ENCODE assay signal across 8 cellular contexts in genomic region chr19:2016041-2016807, GRCh38. TPM values are rescaled to one million over a fixed set of nuclear protein-coding genes. Genes with fewer than 3 reads are reported as not detected.
A peak's percentile ranks its signal among the peaks of the same experiment; 100 is the strongest.
DNase-seq lines count a peak whose midpoint lies in the region; ATAC-seq and TF ChIP-seq lines count a peak whose summit lies in the region.

No MANE protein-coding gene starts in this region.

- H3K36me3 Mint-ChIP-seq in dendritic cell treated with granulocyte-macrophage colony-stimulating factor and Interleukin-4, amounts not matched to agents 40 ng/mL and 50 ng/mL, for 4 days (ENCODE audit: low read depth) = peaks cover 16% of the 10 kb centered on the region

- peak overlapping the region; percentile 47 for H3K27ac Mint-ChIP-seq in dendritic cell treated with granulocyte-macrophage colony-stimulating factor and Interleukin-4, amounts not matched to agents 40 ng/mL and 50 ng/mL, for 4 days

- peak overlapping the region; percentile 61 for H3K4me3 Mint-ChIP-seq in dendritic cell treated with granulocyte-macrophage colony-stimulating factor and Interleukin-4, amounts not matched to agents 40 ng/mL and 50 ng/mL, for 4 days

- WGBS in liver = 80% methylated on average over 23 of the region's 23 CpGs

- no peak overlapping the region for H3K9ac ChIP-seq in liver (ENCODE audit: low read depth in 1 of 2, low read length in 2 of 2)

- DNase-seq in GM12864 (ENCODE audit: low read depth) = peak; percentile 63
- DNase-seq in NCI-H2171 (lab: John Stamatoyannopoulos, UW) = peak; percentile 79
- peak; percentile 81 for DNase-seq in WERI-Rb-1
- peak; percentile 31 for DNase-seq in stimulated activated CD8-positive, alpha-beta memory T cell treated with anti-CD3 and anti-CD28 coated beads, Interleukin-4, amount 100 ng/mL, for 24 hours (ENCODE audit: low read depth)

- no peaks in the 10 kb centered on the region for H3K27me3 Mint-ChIP-seq in dendritic cell treated with granulocyte-macrophage colony-stimulating factor and Interleukin-4, amounts not matched to agents 40 ng/mL and 50 ng/mL, for 4 days

- no peaks in the 10 kb centered on the region for H3K9me3 ChIP-seq in WERI-Rb-1 (ENCODE audit: severe bottlenecking)
- H3K9me3 ChIP-seq in liver (ENCODE audit: control insufficient read depth in 4 of 4, low read length in 3 of 4) = no peaks in the 10 kb centered on the region

- H3K4me3 ChIP-seq in GM12864 (ENCODE audit: low read depth, low read length) (peak overlapping the region; percentile 54), WERI-Rb-1 (ENCODE audit: low read depth, low read length) (peak overlapping the region; percentile 36), liver (ENCODE audit: low read depth in 1 of 3, low read length in 3 of 3) (peak overlapping the region in 1 of 3 donors; percentile 92)

- no peak for TF ChIP-seq RAD21 in liver (IDR thresholded peaks at IDR 0.05)

- no peaks in the 10 kb centered on the region for H3K9me3 Mint-ChIP-seq in dendritic cell treated with granulocyte-macrophage colony-stimulating factor and Interleukin-4, amounts not matched to agents 40 ng/mL and 50 ng/mL, for 4 days

- TF ChIP-seq CTCF in 22Rv1 (IDR thresholded peaks at IDR 0.05) = no peak
- TF ChIP-seq CTCF in GM12864 (IDR thresholded peaks at IDR 0.05; ENCODE audit: low read depth, low read length, missing control alignments) = no peak
- TF ChIP-seq CTCF in WERI-Rb-1 (IDR thresholded peaks at IDR 0.05; ENCODE audit: low read depth, low read length) = no peak
- no peak for TF ChIP-seq CTCF in liver (IDR thresholded peaks at IDR 0.05; ENCODE audit: low read depth, low read length, missing input control)

- H3K27me3 ChIP-seq in WERI-Rb-1 (ENCODE audit: insufficient read depth, low read depth, severe bottlenecking) = no peaks in the 10 kb centered on the region
- H3K27me3 ChIP-seq in liver (ENCODE audit: control insufficient read depth in 4 of 4, insufficient read depth in 4 of 4, low read length in 3 of 4) = no peaks in the 10 kb centered on the region

- H3K27ac ChIP-seq in 22Rv1 (peak overlapping the region; percentile 58), WERI-Rb-1 (peak overlapping the region; percentile 41; the same call in 1 of the 2 replicates), liver (ENCODE audit: low read depth in 1 of 2, low read length in 2 of 2) (peak overlapping the region; percentile 35 to 46)

- H3K36me3 ChIP-seq in WERI-Rb-1 (peaks cover 10% of the 10 kb centered on the region; the same call in 1 of the 2 replicates), liver (ENCODE audit: control insufficient read depth in 4 of 4, insufficient read depth in 3 of 4, low read depth in 1 of 4, low read length in 3 of 4) (peaks cover 0 to 2% (median 0%) of the 10 kb centered on the region in 4 donors)

- peaks cover 46% of the 10 kb centered on the region for H3K4me1 Mint-ChIP-seq in dendritic cell treated with granulocyte-macrophage colony-stimulating factor and Interleukin-4, amounts not matched to agents 40 ng/mL and 50 ng/mL, for 4 days (ENCODE audit: low read depth)

- intact Hi-C loops in dendritic cell treated with granulocyte-macrophage colony-stimulating factor and Interleukin-4, amounts not matched to agents 40 ng/mL and 50 ng/mL, for 4 days (cut with micrococcal nuclease) = loop anchor here (5.0 to 10.0 kb wide), 3 partner anchors 36 to 136 kb away; partner anchors contain the start of genes ABHD17A, AP3D1 and MKNK2

- peaks cover 4 to 14% (median 5%) of the 10 kb centered on the region in 4 donors for H3K4me1 ChIP-seq in liver (ENCODE audit: control insufficient read depth in 4 of 4, insufficient read depth in 4 of 4, low read length in 3 of 4)

- ATAC-seq in HG03159 (IDR thresholded peaks at IDR 0.05; ENCODE audit: unreplicated experiment) = no peak

TF ChIP-seq in liver, 16 proteins besides CTCF, POLR2A, EP300 and RAD21:
- TF ChIP-seq HNF4A (conservative IDR thresholded peaks at IDR 0.05) (peak; percentile 13 to 26), ZBTB33 (IDR thresholded peaks at IDR 0.05) (no peak), EGR1 (IDR thresholded peaks at IDR 0.05; ENCODE audit: low read depth in 2 of 2) (no peak)
- TF ChIP-seq, protein P1, sequence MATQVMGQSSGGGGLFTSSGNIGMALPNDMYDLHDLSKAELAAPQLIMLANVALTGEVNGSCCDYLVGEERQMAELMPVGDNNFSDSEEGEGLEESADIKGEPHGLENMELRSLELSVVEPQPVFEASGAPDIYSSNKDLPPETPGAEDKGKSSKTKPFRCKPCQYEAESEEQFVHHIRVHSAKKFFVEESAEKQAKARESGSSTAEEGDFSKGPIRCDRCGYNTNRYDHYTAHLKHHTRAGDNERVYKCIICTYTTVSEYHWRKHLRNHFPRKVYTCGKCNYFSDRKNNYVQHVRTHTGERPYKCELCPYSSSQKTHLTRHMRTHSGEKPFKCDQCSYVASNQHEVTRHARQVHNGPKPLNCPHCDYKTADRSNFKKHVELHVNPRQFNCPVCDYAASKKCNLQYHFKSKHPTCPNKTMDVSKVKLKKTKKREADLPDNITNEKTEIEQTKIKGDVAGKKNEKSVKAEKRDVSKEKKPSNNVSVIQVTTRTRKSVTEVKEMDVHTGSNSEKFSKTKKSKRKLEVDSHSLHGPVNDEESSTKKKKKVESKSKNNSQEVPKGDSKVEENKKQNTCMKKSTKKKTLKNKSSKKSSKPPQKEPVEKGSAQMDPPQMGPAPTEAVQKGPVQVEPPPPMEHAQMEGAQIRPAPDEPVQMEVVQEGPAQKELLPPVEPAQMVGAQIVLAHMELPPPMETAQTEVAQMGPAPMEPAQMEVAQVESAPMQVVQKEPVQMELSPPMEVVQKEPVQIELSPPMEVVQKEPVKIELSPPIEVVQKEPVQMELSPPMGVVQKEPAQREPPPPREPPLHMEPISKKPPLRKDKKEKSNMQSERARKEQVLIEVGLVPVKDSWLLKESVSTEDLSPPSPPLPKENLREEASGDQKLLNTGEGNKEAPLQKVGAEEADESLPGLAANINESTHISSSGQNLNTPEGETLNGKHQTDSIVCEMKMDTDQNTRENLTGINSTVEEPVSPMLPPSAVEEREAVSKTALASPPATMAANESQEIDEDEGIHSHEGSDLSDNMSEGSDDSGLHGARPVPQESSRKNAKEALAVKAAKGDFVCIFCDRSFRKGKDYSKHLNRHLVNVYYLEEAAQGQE (IDR thresholded peaks at IDR 0.05) = no peak
TF ChIP-seq in liver: peak in this region for 1.

RNA-seq across cellular contexts. Expression of gene BTBD2, which starts 0.7 kb away (rescaled TPM):
- 10 to 100 TPM; 19.5 to 20.9 TPM for total RNA-seq in liver
- 10 to 100 TPM in 1 of 2 donors, 1 to 10 TPM in 1; 7.4 to 25.1 TPM for polyA plus RNA-seq in liver

RNA-seq across cellular contexts. Expression of gene MKNK2, which starts 34.8 kb away (rescaled TPM):
- 100 to 1,000 TPM in 1 of 2 donors, 10 to 100 TPM in 1; 49.5 to 105 TPM for total RNA-seq in liver
- 10 to 100 TPM; 24.7 to 43.3 TPM for polyA plus RNA-seq in liver

Comparison
In these comparisons a context has a peak if more than half of its experiments do, and no peak if none do; other contexts are left out.
1. DNase-seq: peak in every context shown above with its lines; median percentile 81 in WERI-Rb-1; 79 in NCI-H2171; 63 in GM12864; 31 in stimulated activated CD8-positive, alpha-beta memory T cell treated with anti-CD3 and anti-CD28 coated beads, Interleukin-4, amount 100 ng/mL, for 24 hours.